Comparison of ENCODE assay signal across 8 cellular contexts in genomic region chr7:111855161-111855841, GRCh38.
A peak's percentile ranks its signal among the peaks of the same experiment; 100 is the strongest.
DNase-seq lines count a peak whose midpoint lies in the region; ATAC-seq and TF ChIP-seq lines count a peak whose summit lies in the region.

No MANE protein-coding gene starts in this region.

- TF ChIP-seq EP300 in SK-N-SH (IDR thresholded peaks at IDR 0.05; ENCODE audit: borderline replicate concordance in 1 of 2, low read depth in 1 of 2, low read length in 1 of 2) = no peak

- H3K9me2 ChIP-seq in SK-N-SH = no peaks in the 10 kb centered on the region

- CTCF ChIA-PET in SK-N-SH (lab: Yijun Ruan, JAX) = interaction anchor here (0.5 to 7.9 kb wide), 58 partner anchors 11 to 644 kb away, joined by 3 to 187 read pairs (median 5); partner anchors contain the start of genes DOCK4 and LSMEM1

- intact Hi-C loops in sciatic nerve (cut with DNase I) = no loop called here

- WGBS in SK-N-SH (ENCODE audit: low lambda C conversion rate) = 31% methylated on average over 4 of the region's 4 CpGs

- H3K4me2 ChIP-seq in SK-N-SH = no peak overlapping the region

- no peaks in the 10 kb centered on the region for H3K79me2 ChIP-seq in SK-N-SH (ENCODE audit: insufficient read depth)

- POLR2A ChIA-PET in SK-N-SH (lab: Yijun Ruan, JAX) = interaction anchor here (1.0 kb wide), 1 partner anchor 114 kb away, joined by 3 read pairs; no protein-coding TSS in a partner anchor

- no peaks in the 10 kb centered on the region for H3K36me3 ChIP-seq in SK-N-SH (replicated peaks in 1 of 2; ENCODE audit: control insufficient read depth in 1 of 2, insufficient read depth in 2 of 2, low read length in 1 of 2)

- no peaks in the 10 kb centered on the region for H3K9me3 ChIP-seq in SK-N-SH

- DNase-seq in ELR (ENCODE audit: low read depth) (peak; percentile 73), HT1080 (ENCODE audit: low read depth) (peak; percentile 66), SK-N-SH (peak; percentile 61), globus pallidus (ENCODE audit: low spot score) (peak; percentile 74), sciatic nerve (ENCODE audit: low spot score) (peak; percentile 60)
- DNase-seq in activated CD4-positive, alpha-beta T cell treated with anti-CD3 and anti-CD28 coated beads for 1 hour = no peak

- H2AFZ ChIP-seq in SK-N-SH (ENCODE audit: low read depth) = peak overlapping the region; percentile 52; the same call in 1 of the 2 replicates

- H3K9ac ChIP-seq in SK-N-SH = no peak overlapping the region

- H3K27ac ChIP-seq in SK-N-SH (ENCODE audit: low read depth in 2 of 2, low read length in 1 of 2) = peak overlapping the region in 1 of 2 experiments; percentile 11; a peak in 1 of 4 replicates

- peak; percentile 62 for ATAC-seq in GM19455 (IDR thresholded peaks at IDR 0.05; ENCODE audit: unreplicated experiment)
- ATAC-seq in sciatic nerve = peak; percentile 94
- no peak for ATAC-seq in HG03457 (IDR thresholded peaks at IDR 0.05; ENCODE audit: unreplicated experiment)

- H3K4me3 ChIP-seq in SK-N-SH (ENCODE audit: low read depth in 2 of 2, low read length in 1 of 2) = no peak overlapping the region; a peak in 1 of 4 replicates

- no peaks in the 10 kb centered on the region for H3F3A ChIP-seq in SK-N-SH (replicated peaks; ENCODE audit: insufficient read depth)

- H3K4me1 ChIP-seq in SK-N-SH (ENCODE audit: control insufficient read depth in 1 of 2, insufficient read depth in 2 of 2, low read depth in 1 of 2, low read length in 1 of 2) = peaks cover 0 to 11% of the 10 kb centered on the region in 2 experiments; a peak in 2 of 4 replicates

- H4K20me1 ChIP-seq in SK-N-SH (ENCODE audit: insufficient read depth) = no peaks in the 10 kb centered on the region

- peak; percentile 86 for TF ChIP-seq CTCF in SK-N-SH (IDR thresholded peaks at IDR 0.05)

- H3K27me3 ChIP-seq in SK-N-SH (ENCODE audit: insufficient read depth) = no peaks in the 10 kb centered on the region

- peak; percentile 85 for TF ChIP-seq RAD21 in SK-N-SH (IDR thresholded peaks at IDR 0.05; ENCODE audit: low read length)

TF ChIP-seq in SK-N-SH, 30 proteins besides CTCF, POLR2A, EP300 and RAD21:
- TF ChIP-seq USF1 (IDR thresholded peaks at IDR 0.05; ENCODE audit: borderline replicate concordance, low read depth) (peak; percentile 65; the same call in 1 of the 2 replicates), YY1 (IDR thresholded peaks at IDR 0.05; ENCODE audit: low read depth) (no peak), CHD2 (IDR thresholded peaks at IDR 0.05; ENCODE audit: low read length, partially characterized antibody) (peak; percentile 19), ELF1 (IDR thresholded peaks at IDR 0.05) (0 out of 2 replicates have a peak, but pooled peaks have one; percentile 8), SMC3 (IDR thresholded peaks at IDR 0.05; ENCODE audit: low read depth, low read length) (peak; percentile 90), MAX (IDR thresholded peaks at IDR 0.05; ENCODE audit: low read depth) (peak; percentile 44; the same call in 1 of the 2 replicates)
TF ChIP-seq in SK-N-SH: peak in this region for 5.
